In genomic region chr22:49186293-49186692, GRCh38 we compare ENCODE assay signal across 8 cellular contexts.
"Had no signal": no experiment of that assay in that cellular context is flagged by ENCODE, and none has a peak within 500 bp of the region (broad histone marks: within the 10 kb centered on the region; RNA-seq: fewer than 3 reads in every experiment).

No MANE protein-coding gene starts in this region.

- ATAC-seq: HCT116 had no signal

- H2AFZ ChIP-seq: GM23248 had no signal

- H3K27ac ChIP-seq: GM23248 had no signal

- H3K9ac ChIP-seq: GM23248 had no signal

- DNase-seq: GM23248, GOT3, H7, KG1 had no signal

- H3K4me3 ChIP-seq: GM23248, HAP-1 had no signal

- H3K4me1 ChIP-seq: HAP-1 had no signal

- H3K36me3 ChIP-seq: HAP-1 had no signal

- FAIRE-seq: HepG2, HTR-8/SVneo had no signal

- H3K9me3 ChIP-seq: HAP-1 had no signal
